In genomic region chr13:44306401-44307192, GRCh38 we compare ENCODE assay signal across 8 cellular contexts.
DNase-seq lines count a peak whose midpoint lies in the region; ATAC-seq and TF ChIP-seq lines count a peak whose summit lies in the region.

No MANE protein-coding gene starts in this region.

- DNase-seq in EH (ENCODE audit: low read depth) (peak; percentile 95), NCI-H460 (ENCODE audit: extremely low read depth, low read depth) (peak; percentile 97), endothelial cell (ENCODE audit: low spot score) (peak; percentile 31), mucosa of gallbladder (ENCODE audit: low spot score) (peak; percentile 56), GM10248 (ENCODE audit: extremely low spot score) (no peak), HuH-7 (ENCODE audit: low spot score) (no peak)

- peak overlapping the region; percentile 87 for H3K27ac Mint-ChIP-seq in endothelial cell (ENCODE audit: unreplicated experiment)

- ATAC-seq in HG02798 (IDR thresholded peaks at IDR 0.05; ENCODE audit: poor library complexity, unreplicated experiment) (no peak), GM18909 (IDR thresholded peaks at IDR 0.05; ENCODE audit: poor library complexity, unreplicated experiment) (no peak)

- CTCF ChIA-PET in GM10248 (lab: Yijun Ruan, JAX): no interaction called here

- no peaks in the 10 kb centered on the region for H3K36me3 Mint-ChIP-seq in endothelial cell (ENCODE audit: low read depth, unreplicated experiment)

- H3K9me3 Mint-ChIP-seq in endothelial cell (ENCODE audit: unreplicated experiment): no peaks in the 10 kb centered on the region

- peaks cover 1% of the 10 kb centered on the region for H3K27me3 Mint-ChIP-seq in endothelial cell (ENCODE audit: unreplicated experiment)

- no peak overlapping the region for H3K4me3 Mint-ChIP-seq in endothelial cell (ENCODE audit: unreplicated experiment)

- POLR2A ChIA-PET in GM10248 (lab: Yijun Ruan, JAX): no interaction called here

- H3K4me1 Mint-ChIP-seq in endothelial cell (ENCODE audit: unreplicated experiment): peaks cover 24% of the 10 kb centered on the region

- no peak for TF ChIP-seq CTCF in endothelial cell (IDR thresholded peaks at IDR 0.05; ENCODE audit: unreplicated experiment)
- no peak for TF ChIP-seq CTCF in GM10248 (IDR thresholded peaks at IDR 0.05; ENCODE audit: control extremely low read depth, extremely low read depth, low read depth, missing control alignments)

Comparison
In these comparisons a context has a peak if more than half of its experiments do, and no peak if none do; other contexts are left out.
1. DNase-seq: peak in EH (single experiment), NCI-H460 (single experiment), endothelial cell (single experiment) and mucosa of gallbladder (single experiment); none in GM10248 (single experiment) and HuH-7 (single experiment).